Comparison of ENCODE assay signal across 9 cellular contexts in the genomic region with DNA sequence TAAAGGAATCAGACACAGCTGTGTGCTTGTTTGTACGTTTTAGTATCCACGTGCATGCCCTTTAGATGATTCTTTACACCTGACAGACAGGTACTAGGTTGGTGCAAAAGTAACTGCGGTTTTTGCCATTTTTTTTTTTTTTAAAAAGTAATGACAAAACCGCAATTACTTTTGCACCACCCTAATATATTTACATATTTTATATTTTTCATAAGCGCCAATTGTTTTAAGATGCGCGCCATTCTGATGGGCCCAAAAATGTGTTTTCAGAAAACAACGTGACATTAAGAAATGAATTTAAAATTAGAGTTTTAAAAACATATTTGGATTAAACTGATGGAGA. TPM values are rescaled to one million over a fixed set of nuclear protein-coding genes. Genes with fewer than 3 reads are reported as not detected.
DNase-seq lines count a peak whose midpoint lies in the region; ATAC-seq, FAIRE-seq and TF ChIP-seq lines count a peak whose summit lies in the region.
"Had no signal": no experiment of that assay in that cellular context is flagged by ENCODE, and none has a peak within 500 bp of the region (broad histone marks: within the 10 kb centered on the region; RNA-seq: fewer than 3 reads in every experiment).

No MANE protein-coding gene starts in this region.

- TF ChIP-seq POLR2A in tibial nerve (IDR thresholded peaks at IDR 0.05), result no peak

- H2AK5ac ChIP-seq in mesenchymal stem cell (ENCODE audit: low read length, severe bottlenecking), result no peak overlapping the region

- no peak overlapping the region for H3K9ac ChIP-seq in mesenchymal stem cell (ENCODE audit: low read length)

- H3K27ac ChIP-seq in mesenchymal stem cell (ENCODE audit: low read length, poor library complexity, severe bottlenecking), result no peak overlapping the region
- H3K27ac ChIP-seq in tibial nerve, result peak overlapping the region in 2 of 4 donors; percentile 95 to 98

- no peak for ATAC-seq in stimulated activated naive CD8-positive, alpha-beta T cell treated with anti-CD3 and anti-CD28 coated beads, Interleukin-15, amount 100 ng/mL, for 72 hours
- no peak for ATAC-seq in GM21737 (IDR thresholded peaks at IDR 0.05; ENCODE audit: unreplicated experiment)
- ATAC-seq in activated naive CD4-positive, alpha-beta T cell treated with anti-CD3 and anti-CD28 coated beads, Interleukin-2, amount 50 U/mL, for 72 hours, result no peak

- peaks cover 38% of the 10 kb centered on the region for H3K27me3 Mint-ChIP-seq in stimulated activated naive CD8-positive, alpha-beta T cell treated with anti-CD3 and anti-CD28 coated beads, Interleukin-15, amount 100 ng/mL, for 72 hours

- no peak overlapping the region for H2BK120ac ChIP-seq in mesenchymal stem cell (ENCODE audit: low read depth, low read length)

- H3K79me1 ChIP-seq in mesenchymal stem cell (replicated peaks; ENCODE audit: low read length, poor library complexity, severe bottlenecking), result peaks cover 2% of the 10 kb centered on the region

- TF ChIP-seq EP300 in tibial nerve (IDR thresholded peaks at IDR 0.05), result no peak

- H3K14ac ChIP-seq in mesenchymal stem cell (ENCODE audit: low read length in 2 of 2), result no peak overlapping the region

- no peak overlapping the region for H3K4ac ChIP-seq in mesenchymal stem cell (ENCODE audit: low read depth in 1 of 2, low read length in 2 of 2)

- H3K36me3 ChIP-seq in bronchial epithelial cell (ENCODE audit: control insufficient read depth, insufficient read depth, low read length) (no peaks in the 10 kb centered on the region), mesenchymal stem cell (ENCODE audit: control insufficient read depth in 1 of 2, insufficient read depth in 2 of 2, low read depth in 1 of 2, low read length in 2 of 2) (peaks cover 0 to 3% of the 10 kb centered on the region in 2 experiments), tibial nerve (no peaks in the 10 kb centered on the region)

- H3K4me3 Mint-ChIP-seq in stimulated activated naive CD8-positive, alpha-beta T cell treated with anti-CD3 and anti-CD28 coated beads, Interleukin-15, amount 100 ng/mL, for 72 hours, result no peak overlapping the region

- no peak overlapping the region for H2BK12ac ChIP-seq in mesenchymal stem cell (ENCODE audit: low read length in 2 of 2)

- no peak for FAIRE-seq in bronchial epithelial cell (lab: Jason Lieb, UNC)
- FAIRE-seq: A204.1 had no signal

- no peak overlapping the region for H2BK5ac ChIP-seq in mesenchymal stem cell (ENCODE audit: low read depth, low read length, poor library complexity, severe bottlenecking)

- H3K4me3 ChIP-seq in bronchial epithelial cell (ENCODE audit: low read depth, low read length), result peak overlapping the region; percentile 73
- no peak overlapping the region for H3K4me3 ChIP-seq in mesenchymal stem cell (ENCODE audit: insufficient read depth in 1 of 2, low read depth in 1 of 2, low read length in 2 of 2)
- H3K4me3 ChIP-seq in tibial nerve, result peak overlapping the region; percentile 71 to 90 (median 87)

- no peak overlapping the region for H2BK15ac ChIP-seq in mesenchymal stem cell (ENCODE audit: low read depth, poor library complexity, severe bottlenecking)

- no peak for TF ChIP-seq CTCF in bronchial epithelial cell (IDR thresholded peaks at IDR 0.05; ENCODE audit: insufficient read depth, low read length, severe bottlenecking)
- no peak for TF ChIP-seq CTCF in tibial nerve (IDR thresholded peaks at IDR 0.05)

- WGBS in mesenchymal stem cell, result 65% methylated on average over 7 of the region's 8 CpGs
- WGBS in tibial nerve, 2 donors, result 52 to 53% methylated on average over 8 of the region's 8 CpGs

- H4K8ac ChIP-seq in mesenchymal stem cell (ENCODE audit: low read length), result no peak overlapping the region

- DNase-seq in NCI-H2171 treated with DMSO at 0.1 percent for 48 hours (lab: John Stamatoyannopoulos, UW) (peak; percentile 31), NCI-H2171 (lab: John Stamatoyannopoulos, UW) (no peak), bronchial epithelial cell (ENCODE audit: low read depth) (no peak), mesenchymal stem cell (no peak), tibial nerve (ENCODE audit: low spot score in 2 of 2) (no peak)
- DNase-seq in stimulated activated naive CD8-positive, alpha-beta T cell treated with anti-CD3 and anti-CD28 coated beads, Interleukin-15, amount 100 ng/mL, for 72 hours, result no peak
- no peak for DNase-seq in activated naive CD4-positive, alpha-beta T cell treated with anti-CD3 and anti-CD28 coated beads, Interleukin-2, amount 50 U/mL, for 72 hours (ENCODE audit: low spot score in 2 of 2)

- H3K27ac Mint-ChIP-seq in stimulated activated naive CD8-positive, alpha-beta T cell treated with anti-CD3 and anti-CD28 coated beads, Interleukin-15, amount 100 ng/mL, for 72 hours, result no peak overlapping the region
- no peak overlapping the region for H3K27ac Mint-ChIP-seq in activated naive CD4-positive, alpha-beta T cell treated with anti-CD3 and anti-CD28 coated beads, Interleukin-2, amount 50 U/mL, for 72 hours

- H3K36me3 Mint-ChIP-seq in activated naive CD4-positive, alpha-beta T cell treated with anti-CD3 and anti-CD28 coated beads, Interleukin-2, amount 50 U/mL, for 72 hours, result peaks cover 0 to 6% of the 10 kb centered on the region in 2 donors

- no peak overlapping the region for H3K18ac ChIP-seq in mesenchymal stem cell (ENCODE audit: low read depth in 1 of 2, low read length in 2 of 2)

- H2AFZ ChIP-seq in mesenchymal stem cell (ENCODE audit: low read depth, low read length), result no peak overlapping the region

- H3K27me3 ChIP-seq in bronchial epithelial cell (ENCODE audit: control insufficient read depth, insufficient read depth, low read length) (no peaks in the 10 kb centered on the region), mesenchymal stem cell (ENCODE audit: control insufficient read depth in 1 of 2, insufficient read depth in 1 of 2, low read length in 2 of 2) (no peaks in the 10 kb centered on the region), tibial nerve (no peaks in the 10 kb centered on the region)

- H3K9me3 ChIP-seq in mesenchymal stem cell (ENCODE audit: control insufficient read depth, low read length) (no peaks in the 10 kb centered on the region), tibial nerve (no peaks in the 10 kb centered on the region)

- peaks cover 8% of the 10 kb centered on the region for H3K4me1 Mint-ChIP-seq in stimulated activated naive CD8-positive, alpha-beta T cell treated with anti-CD3 and anti-CD28 coated beads, Interleukin-15, amount 100 ng/mL, for 72 hours

- peak overlapping the region; percentile 84 for H3K4me2 ChIP-seq in mesenchymal stem cell (ENCODE audit: low read length, poor library complexity, severe bottlenecking)

- H4K91ac ChIP-seq in mesenchymal stem cell (ENCODE audit: low read length), result no peak overlapping the region

- no peaks in the 10 kb centered on the region for H3K9me3 Mint-ChIP-seq in stimulated activated naive CD8-positive, alpha-beta T cell treated with anti-CD3 and anti-CD28 coated beads, Interleukin-15, amount 100 ng/mL, for 72 hours
- H3K9me3 Mint-ChIP-seq in activated naive CD4-positive, alpha-beta T cell treated with anti-CD3 and anti-CD28 coated beads, Interleukin-2, amount 50 U/mL, for 72 hours, result no peaks in the 10 kb centered on the region

- H3K4me1 ChIP-seq in mesenchymal stem cell (ENCODE audit: control insufficient read depth, insufficient read depth, low read depth, low read length), result peaks cover 2% of the 10 kb centered on the region
- H3K4me1 ChIP-seq in tibial nerve, result peaks cover 0 to 28% (median 10%) of the 10 kb centered on the region in 4 donors

- no peak overlapping the region for H3K23ac ChIP-seq in mesenchymal stem cell (ENCODE audit: low read length in 2 of 2)

RNA-seq across cellular contexts. Expression of a gene that starts 1.0 kb away (rescaled TPM):
- total RNA-seq in bronchial epithelial cell, result 10.5 and 18.9 TPM in 2 replicates
- polyA plus RNA-seq in mesenchymal stem cell (2013, experiment 1 of 2), result 4.2 TPM
- polyA plus RNA-seq in mesenchymal stem cell (2013, experiment 2 of 2), result 3.8 TPM
- total RNA-seq in tibial nerve, result 100 to 1,000 TPM; 117 to 190 (median 146) TPM
- under 1 TPM; 0.04 to 0.18 TPM for total RNA-seq in activated naive CD4-positive, alpha-beta T cell treated with anti-CD3 and anti-CD28 coated beads, Interleukin-2, amount 50 U/mL, for 72 hours

Comparison
In these comparisons a context has a peak if more than half of its experiments do, and no peak if none do; other contexts are left out.
1. H3K4me3 ChIP-seq: peak in bronchial epithelial cell (single experiment) and tibial nerve (4 of 4); none in mesenchymal stem cell (0 of 2).